ENCODE assay signal across 8 cellular contexts in the genomic region with DNA sequence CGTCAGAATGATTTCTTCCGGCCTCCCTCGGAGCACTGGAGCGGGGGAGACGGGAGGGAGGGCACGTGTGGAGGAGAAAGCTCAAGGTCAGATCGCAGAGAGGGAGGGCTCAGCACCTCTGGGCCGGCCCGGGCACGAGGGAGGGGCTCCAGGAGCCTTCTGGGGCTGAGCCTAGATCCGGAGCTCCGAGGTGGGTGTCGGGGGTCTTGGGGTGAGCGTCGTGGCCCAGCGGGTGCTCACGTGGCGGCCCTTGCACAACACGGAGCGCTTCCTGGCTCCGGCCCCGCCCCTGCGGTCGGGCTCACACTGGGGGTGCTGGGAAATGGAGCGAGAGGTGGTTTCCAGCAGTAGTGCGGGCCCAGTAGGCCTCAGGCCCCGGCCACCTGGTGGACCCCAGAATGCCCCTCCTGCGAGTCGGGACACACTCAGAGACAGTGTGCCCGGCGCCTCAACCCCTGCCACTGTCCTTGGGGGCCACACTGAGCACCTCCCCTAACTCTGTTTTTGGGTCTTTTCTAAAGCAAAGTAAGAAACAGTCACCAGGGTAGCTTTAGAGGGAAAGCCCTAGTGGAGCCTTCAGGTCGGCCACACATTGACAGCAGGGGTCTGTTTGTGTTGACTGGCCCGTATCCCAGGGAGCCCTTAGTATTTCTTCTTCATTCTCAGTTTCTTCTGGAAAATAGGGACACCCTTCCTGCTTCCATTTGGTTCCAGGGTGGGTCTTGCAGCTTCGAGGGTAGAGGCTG.
DNase-seq lines count a peak whose midpoint lies in the region; ATAC-seq and TF ChIP-seq lines count a peak whose summit lies in the region.

No MANE protein-coding gene starts in this region.

- no peaks in the 10 kb centered on the region for H3K27me3 ChIP-seq in WERI-Rb-1 (ENCODE audit: insufficient read depth, low read depth, severe bottlenecking)

- ATAC-seq in GM21526 (IDR thresholded peaks at IDR 0.05; ENCODE audit: low FRiP score, unreplicated experiment) = peak; percentile 58

- peak overlapping the region; percentile 95 for H3K27ac ChIP-seq in WERI-Rb-1

- peaks cover 49% of the 10 kb centered on the region for H3K36me3 ChIP-seq in WERI-Rb-1

- H3K9me3 ChIP-seq in WERI-Rb-1 (ENCODE audit: severe bottlenecking) = no peaks in the 10 kb centered on the region

- H3K4me3 ChIP-seq in WERI-Rb-1 (ENCODE audit: low read depth, low read length) (peak overlapping the region; percentile 93), cardiac fibroblast (replicated peaks in 1 of 2; ENCODE audit: low read depth in 2 of 2, low read length in 2 of 2) (peak overlapping the region; percentile 76 to 84)

- DNase-seq in GDM1 (lab: John Stamatoyannopoulos, UW) (peak; percentile 24), HuH-7.5 (ENCODE audit: low spot score) (peak; percentile 41), WERI-Rb-1 (peak; percentile 61), cardiac fibroblast (ENCODE audit: low read depth in 2 of 2) (peak; percentile 77 to 79), kidney tubule cell (ENCODE audit: low spot score) (peak; percentile 71), NCI-H187 treated with DMSO at 0.1 percent for 48 hours (lab: John Stamatoyannopoulos, UW) (no peak)
- peak; percentile 61 to 73 for DNase-seq in stimulated activated CD4-positive, alpha-beta T cell treated with anti-CD3 and anti-CD28 coated beads, Interleukin-1b, Interleukin-23, amount 100 ng/mL, for 4 hours (ENCODE audit: low read depth in 2 of 2)

- TF ChIP-seq CTCF in WERI-Rb-1 (IDR thresholded peaks at IDR 0.05; ENCODE audit: low read depth, low read length) (no peak), cardiac fibroblast (IDR thresholded peaks at IDR 0.05; ENCODE audit: low read depth, low read length) (peak; percentile 8)
